Comparison of ENCODE assay signal across 6 cellular contexts in the genomic region with DNA sequence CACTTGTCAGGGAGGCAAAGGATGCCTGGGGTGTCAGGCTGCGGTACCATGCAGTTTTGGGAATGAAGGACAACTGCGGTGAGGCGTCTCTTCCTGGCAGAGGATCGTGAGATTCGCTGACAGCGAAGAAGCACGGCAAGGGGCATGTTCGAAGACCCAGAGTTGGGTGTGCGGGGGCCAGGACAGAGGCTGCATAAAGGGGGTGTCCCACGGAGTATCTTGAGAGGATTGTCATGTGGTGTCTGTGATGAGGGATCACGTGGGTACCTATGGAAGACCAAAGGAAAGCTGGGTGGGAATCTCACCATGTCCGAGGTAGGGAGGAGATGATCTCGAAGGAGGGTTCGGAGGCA. TPM values are rescaled to one million over a fixed set of nuclear protein-coding genes. Genes with fewer than 3 reads are reported as not detected.
DNase-seq lines count a peak whose midpoint lies in the region; ATAC-seq, FAIRE-seq and TF ChIP-seq lines count a peak whose summit lies in the region.

No MANE protein-coding gene starts in this region.

- H3K9me3 Mint-ChIP-seq in activated CD8-positive, alpha-beta T cell treated with anti-CD3 and anti-CD28 coated beads for 36 hours = peaks cover 1% of the 10 kb centered on the region

- peak; percentile 23 for DNase-seq in activated CD8-positive, alpha-beta T cell treated with anti-CD3 and anti-CD28 coated beads for 36 hours
- DNase-seq in lower lobe of right lung (no peak), NCI-H1417 treated with DMSO at 0.1 percent for 48 hours (lab: John Stamatoyannopoulos, UW) (no peak), RCC 7860 (ENCODE audit: low spot score) (no peak)

- H3K27ac ChIP-seq in HEK293 (ENCODE audit: extremely low read depth, low read depth, low read length) (peak overlapping the region; percentile 50; the same call in 1 of the 2 replicates), lower lobe of right lung (peak overlapping the region; percentile 89)

- intact Hi-C loops in activated CD8-positive, alpha-beta T cell treated with anti-CD3 and anti-CD28 coated beads for 36 hours (cut with micrococcal nuclease) = no loop called here
- intact Hi-C loops in lower lobe of right lung (cut with DNase I) = no loop called here

- H3K9me3 ChIP-seq in HEK293 (ENCODE audit: control insufficient read depth, insufficient read depth, low read depth, low read length) = no peaks in the 10 kb centered on the region
- no peaks in the 10 kb centered on the region for H3K9me3 ChIP-seq in lower lobe of right lung

- H3K27me3 Mint-ChIP-seq in activated CD8-positive, alpha-beta T cell treated with anti-CD3 and anti-CD28 coated beads for 36 hours = no peaks in the 10 kb centered on the region

- CTCF ChIA-PET in HEK293 (lab: Yijun Ruan, JAX) = interaction anchor here (1.1 to 1.5 kb wide), 2 partner anchors 9 to 31 kb away, joined by 4 to 7 read pairs; no protein-coding TSS in a partner anchor
- CTCF ChIA-PET in activated CD8-positive, alpha-beta T cell treated with anti-CD3 and anti-CD28 coated beads for 36 hours (lab: Charles Lee) = interaction anchor here (0.9 to 2.4 kb wide), 8 partner anchors 19 to 128 kb away, joined by 3 to 16 read pairs (median 4); a partner anchor contains a TSS

- no peak for ATAC-seq in activated CD8-positive, alpha-beta T cell treated with anti-CD3 and anti-CD28 coated beads for 36 hours
- peak; percentile 2 to 16 for ATAC-seq in lower lobe of right lung
- ATAC-seq in GM18858 (IDR thresholded peaks at IDR 0.05; ENCODE audit: unreplicated experiment) = no peak

- H3K4me1 ChIP-seq in HEK293 (ENCODE audit: control insufficient read depth, insufficient read depth, low read length) = peaks cover 3% of the 10 kb centered on the region; the same call in 1 of the 2 replicates
- peaks cover 34% of the 10 kb centered on the region for H3K4me1 ChIP-seq in lower lobe of right lung

- no peak for TF ChIP-seq CTCF in HEK293 (tag by site-specific recombination; IDR thresholded peaks at IDR 0.05)
- no peak for TF ChIP-seq CTCF in activated CD8-positive, alpha-beta T cell treated with anti-CD3 and anti-CD28 coated beads for 36 hours (IDR thresholded peaks at IDR 0.05)
- no peak for TF ChIP-seq CTCF in lower lobe of right lung (IDR thresholded peaks at IDR 0.05)

- H3K27ac Mint-ChIP-seq in activated CD8-positive, alpha-beta T cell treated with anti-CD3 and anti-CD28 coated beads for 36 hours = peak overlapping the region; percentile 97

- H3K36me3 ChIP-seq in HEK293 (ENCODE audit: control insufficient read depth in 2 of 2, insufficient read depth in 1 of 2, low read length in 2 of 2) (peaks cover 0 to 32% of the 10 kb centered on the region in 2 experiments; a peak in 1 of 3 replicates), lower lobe of right lung (peaks cover 20% of the 10 kb centered on the region)

- H3K4me1 Mint-ChIP-seq in activated CD8-positive, alpha-beta T cell treated with anti-CD3 and anti-CD28 coated beads for 36 hours (ENCODE audit: low read depth) = peaks cover 63% of the 10 kb centered on the region

- POLR2A ChIA-PET in HEK293 (lab: Yijun Ruan, JAX) = interaction anchor here (0.6 to 2.4 kb wide), 8 partner anchors 9 to 112 kb away, joined by 3 to 49 read pairs (median 3); a partner anchor contains a TSS
- POLR2A ChIA-PET in activated CD8-positive, alpha-beta T cell treated with anti-CD3 and anti-CD28 coated beads for 36 hours (lab: Charles Lee) = interaction anchor here (0.6 to 12.8 kb wide), 10 partner anchors 9 to 217 kb away, joined by 3 to 177 read pairs (median 4); a partner anchor contains a TSS

- no peak overlapping the region for H3K4me3 Mint-ChIP-seq in activated CD8-positive, alpha-beta T cell treated with anti-CD3 and anti-CD28 coated beads for 36 hours

- H3K4me3 ChIP-seq in HEK293 (ENCODE audit: low read depth, low read length) = peak overlapping the region; percentile 80
- peak overlapping the region; percentile 95 for H3K4me3 ChIP-seq in lower lobe of right lung

- H3K36me3 Mint-ChIP-seq in activated CD8-positive, alpha-beta T cell treated with anti-CD3 and anti-CD28 coated beads for 36 hours (ENCODE audit: low read depth) = peaks cover 43% of the 10 kb centered on the region

- no peak for FAIRE-seq in RCC 7860 (lab: Jason Lieb, UNC)

- no peaks in the 10 kb centered on the region for H3K27me3 ChIP-seq in lower lobe of right lung (ENCODE audit: low read depth)

TF ChIP-seq in HEK293, 187 proteins besides CTCF, POLR2A, EP300 and RAD21:
- TF ChIP-seq KLF16 (tag by site-specific recombination; IDR thresholded peaks at IDR 0.05) (0 out of 2 replicates have a peak, but pooled peaks have one; percentile 49), ZNF777 (tag by site-specific recombination; IDR thresholded peaks at IDR 0.05; ENCODE audit: borderline replicate concordance) (0 out of 2 replicates have a peak, but pooled peaks have one; percentile 31), ZNF292 (tag by site-specific recombination; IDR thresholded peaks at IDR 0.05; ENCODE audit: borderline replicate concordance, low read depth) (no peak), ZNF274 (IDR thresholded peaks at IDR 0.05; ENCODE audit: low read length) (no peak), ZNF274 (tag by site-specific recombination; IDR thresholded peaks at IDR 0.05; ENCODE audit: borderline replicate concordance) (no peak), ZNF501 (tag by site-specific recombination; IDR thresholded peaks at IDR 0.05) (0 out of 2 replicates have a peak, but pooled peaks have one; percentile 18), ZFP41 (tag by site-specific recombination; IDR thresholded peaks at IDR 0.05; ENCODE audit: borderline replicate concordance) (no peak), ZNF24 (tag by site-specific recombination; IDR thresholded peaks at IDR 0.05) (0 out of 2 replicates have a peak, but pooled peaks have one; percentile 33), ZFHX2 (tag by site-specific recombination; conservative IDR thresholded peaks at IDR 0.05) (0 out of 2 replicates have a peak, but pooled peaks have one; percentile 4), ZNF146 (tag by site-specific recombination; IDR thresholded peaks at IDR 0.05) (no peak), SCRT2 (tag by site-specific recombination; IDR thresholded peaks at IDR 0.05) (no peak), ZNF114 (tag by site-specific recombination; IDR thresholded peaks at IDR 0.05) (no peak), ZNF211 (tag by site-specific recombination; IDR thresholded peaks at IDR 0.05; ENCODE audit: low read depth) (no peak), ZNF174 (tag by site-specific recombination; IDR thresholded peaks at IDR 0.05) (no peak)
- TF ChIP-seq, protein P1, sequence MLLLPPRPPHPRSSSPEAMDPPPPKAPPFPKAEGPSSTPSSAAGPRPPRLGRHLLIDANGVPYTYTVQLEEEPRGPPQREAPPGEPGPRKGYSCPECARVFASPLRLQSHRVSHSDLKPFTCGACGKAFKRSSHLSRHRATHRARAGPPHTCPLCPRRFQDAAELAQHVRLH (tag by site-specific recombination; IDR thresholded peaks at IDR 0.05) = 0 out of 2 replicates have a peak, but pooled peaks have one; percentile 3
TF ChIP-seq in HEK293: peak in this region for 6.

RNA-seq across cellular contexts. Expression of a gene that starts 0.4 kb away (rescaled TPM):
- total RNA-seq in activated CD8-positive, alpha-beta T cell treated with anti-CD3 and anti-CD28 coated beads for 36 hours = 10 to 100 TPM; 41.9 to 43.0 TPM
- 17.7 TPM for total RNA-seq in lower lobe of right lung

RNA-seq across cellular contexts. Expression of a gene that starts 18.5 kb away (rescaled TPM):
- total RNA-seq in activated CD8-positive, alpha-beta T cell treated with anti-CD3 and anti-CD28 coated beads for 36 hours = 10 to 100 TPM; 89.4 to 93.7 TPM
- 45.3 TPM for total RNA-seq in lower lobe of right lung

RNA-seq across cellular contexts. Expression of a gene that starts 40.9 kb away (rescaled TPM):
- 10 to 100 TPM; 23.8 to 24.7 TPM for total RNA-seq in activated CD8-positive, alpha-beta T cell treated with anti-CD3 and anti-CD28 coated beads for 36 hours
- 28.9 TPM for total RNA-seq in lower lobe of right lung

RNA-seq across cellular contexts. Expression of a gene that starts 47.7 kb away (rescaled TPM):
- total RNA-seq in activated CD8-positive, alpha-beta T cell treated with anti-CD3 and anti-CD28 coated beads for 36 hours = 1 to 10 TPM; 2.2 to 2.5 TPM
- 4.8 TPM for total RNA-seq in lower lobe of right lung

RNA-seq across cellular contexts. Expression of a gene that starts 53.6 kb away (rescaled TPM):
- total RNA-seq in activated CD8-positive, alpha-beta T cell treated with anti-CD3 and anti-CD28 coated beads for 36 hours = 1 to 10 TPM; 4.7 to 5.0 TPM
- 2.3 TPM for total RNA-seq in lower lobe of right lung

Comparison
In these comparisons a context has a peak if more than half of its experiments do, and no peak if none do; other contexts are left out.
1. ATAC-seq: peak in lower lobe of right lung (2 of 2); none in activated CD8-positive, alpha-beta T cell treated with anti-CD3 and anti-CD28 coated beads for 36 hours (single experiment) and GM18858 (single experiment).